ENCODE assay signal across 8 cellular contexts in the genomic region with DNA sequence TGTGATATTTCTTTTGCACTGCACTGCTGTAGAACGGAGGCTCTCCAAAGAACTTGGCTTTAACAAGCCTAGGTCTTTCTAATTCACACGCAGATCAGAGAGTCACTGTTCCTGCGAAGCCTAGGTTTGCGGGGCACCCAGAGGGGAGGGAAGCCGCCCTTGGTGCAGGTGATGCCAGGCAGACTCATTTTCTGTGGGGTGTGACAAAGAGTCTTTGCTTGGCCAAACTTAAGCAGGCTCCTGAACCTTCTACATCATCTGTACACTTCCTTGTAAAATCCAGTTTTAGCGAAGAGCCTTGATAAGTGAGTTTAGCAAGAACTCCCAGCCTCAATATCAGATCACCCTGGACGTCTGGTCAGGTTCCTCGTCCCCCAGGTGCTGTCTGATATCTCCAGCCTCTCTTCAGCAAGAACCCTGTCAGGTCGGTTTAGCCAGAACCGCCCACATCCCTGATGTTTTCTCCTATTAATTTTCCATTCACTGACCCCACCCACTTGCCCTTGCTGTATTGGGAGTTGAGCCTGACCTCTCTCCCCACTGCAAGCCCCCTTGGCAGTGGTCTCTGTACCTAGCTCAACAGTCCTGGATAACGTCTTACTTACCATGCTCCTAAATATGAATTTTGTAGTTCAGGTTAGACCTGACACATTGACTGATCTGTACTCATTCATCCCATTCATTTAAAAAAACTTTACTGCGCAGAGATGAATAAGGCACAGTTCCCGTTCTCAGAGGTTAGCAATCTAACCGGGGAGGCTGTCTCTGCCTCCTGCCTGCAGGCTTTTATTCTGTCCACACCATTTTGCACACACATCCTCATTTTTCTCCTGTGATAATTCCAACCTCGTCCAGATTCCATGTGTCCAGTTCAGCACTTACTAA. TPM values are rescaled to one million over a fixed set of nuclear protein-coding genes. Genes with fewer than 3 reads are reported as not detected.
A peak's percentile ranks its signal among the peaks of the same experiment; 100 is the strongest.
DNase-seq lines count a peak whose midpoint lies in the region; ATAC-seq, FAIRE-seq and TF ChIP-seq lines count a peak whose summit lies in the region.

No MANE protein-coding gene starts in this region.

- H4K20me1 ChIP-seq in HepG2 (ENCODE audit: insufficient read depth, low read length) (peaks cover 3% of the 10 kb centered on the region; the same call in 1 of the 2 replicates), PC-3 (ENCODE audit: low read length) (peaks cover 7% of the 10 kb centered on the region; the same call in 1 of the 2 replicates)

- H3K9me2 ChIP-seq in PC-3 (replicated peaks; ENCODE audit: low read length), result no peaks in the 10 kb centered on the region

- H3K4me3 ChIP-seq in HepG2 (replicated peaks in 1 of 3; ENCODE audit: insufficient read depth in 1 of 3, low read depth in 2 of 3, low read length in 3 of 3) (peak overlapping the region; percentile 21 to 64 (median 47); a peak in 5 of 6 replicates), right lobe of liver (no peak overlapping the region), PC-3 (ENCODE audit: low read length) (peak overlapping the region; percentile 70), epithelial cell of esophagus (ENCODE audit: low read length) (peak overlapping the region; percentile 43), prostate gland (no peak overlapping the region)

- no peak for DNase-seq in HepG2 (ENCODE audit: low spot score)
- DNase-seq in right lobe of liver, result no peak
- peak; percentile 18 for DNase-seq in PC-3
- DNase-seq in epithelial cell of esophagus (ENCODE audit: low read depth), result peak; percentile 22
- no peak for DNase-seq in prostate gland (ENCODE audit: low spot score)
- DNase-seq in HK-2 (ENCODE audit: unreplicated experiment), result no peak

- H3K4me1 ChIP-seq in HepG2 (ENCODE audit: insufficient read depth, low read length) (peaks cover 34% of the 10 kb centered on the region), right lobe of liver (peaks cover 0 to 14% (median 0%) of the 10 kb centered on the region in 4 donors), PC-3 (ENCODE audit: insufficient read depth, low read length) (peaks cover 10% of the 10 kb centered on the region), prostate gland (replicated peaks) (peaks cover 3% of the 10 kb centered on the region)

- BruUV-seq in HepG2 (replicated peaks; lab: Mats Ljungman, UMichigan) (no TSS peak), PC-3 (replicated peaks; lab: Mats Ljungman, UMichigan) (no TSS peak)

- TF ChIP-seq CTCF in HepG2 (CRISPR knock-in tag; IDR thresholded peaks at IDR 0.05) (no peak), right lobe of liver (IDR thresholded peaks at IDR 0.05) (no peak), PC-3 (conservative IDR thresholded peaks at IDR 0.05; ENCODE audit: low read depth, low read length) (no peak), epithelial cell of esophagus (IDR thresholded peaks at IDR 0.05; ENCODE audit: insufficient read depth, low read depth, low read length, missing control alignments) (no peak), prostate gland (IDR thresholded peaks at IDR 0.05) (no peak)

- H3K36me3 ChIP-seq in HepG2 (replicated peaks in 1 of 2; ENCODE audit: control insufficient read depth in 1 of 2, insufficient read depth in 2 of 2, low read length in 2 of 2) (0 out of 5 replicates have a peak, but pooled peaks cover 0 to 2% of the 10 kb centered on the region in 2 experiments), right lobe of liver (no peaks in the 10 kb centered on the region), PC-3 (ENCODE audit: low read depth, low read length) (no peaks in the 10 kb centered on the region), prostate gland (no peaks in the 10 kb centered on the region)

- H3K4me2 ChIP-seq in HepG2 (ENCODE audit: low read depth, low read length) (peak overlapping the region; percentile 97), PC-3 (ENCODE audit: low read length) (peak overlapping the region; percentile 96)

- peaks cover 6 to 25% of the 10 kb centered on the region in 2 experiments; a peak in 3 of 5 replicates for H3K27me3 ChIP-seq in HepG2 (ENCODE audit: control insufficient read depth in 1 of 2, insufficient read depth in 2 of 2, low read length in 2 of 2)
- H3K27me3 ChIP-seq in right lobe of liver, result no peaks in the 10 kb centered on the region
- no peaks in the 10 kb centered on the region for H3K27me3 ChIP-seq in PC-3 (ENCODE audit: low read length)
- no peaks in the 10 kb centered on the region for H3K27me3 ChIP-seq in prostate gland (replicated peaks; ENCODE audit: insufficient read depth)

- in situ Hi-C loops in HepG2 (cut with HindIII; ENCODE audit: extremely low pct_ligation_motif_present, low pct_unique_long_range_greater_than_20kb), result loop anchor here (10.0 kb wide), 1 partner anchor 143 kb away; no protein-coding TSS in a partner anchor

- H3K79me2 ChIP-seq in HepG2 (ENCODE audit: insufficient read depth, low read length) (peaks cover 30% of the 10 kb centered on the region), PC-3 (ENCODE audit: low read length) (peaks cover 39% of the 10 kb centered on the region)

- TF ChIP-seq EP300 in HepG2 (IDR thresholded peaks at IDR 0.05; ENCODE audit: low read depth in 2 of 2, low read length in 2 of 2) (no peak), HepG2 (CRISPR knock-in tag; IDR thresholded peaks at IDR 0.05; ENCODE audit: borderline replicate concordance) (no peak)

- ATAC-seq in HepG2 (no peak), right lobe of liver (no peak), PC-3 (no peak), HG03457 (IDR thresholded peaks at IDR 0.05; ENCODE audit: unreplicated experiment) (no peak), GM18861 (IDR thresholded peaks at IDR 0.05; ENCODE audit: unreplicated experiment) (no peak)

- H3K9ac ChIP-seq in HepG2 (ENCODE audit: insufficient read depth, low read depth, low read length) (peak overlapping the region; percentile 37; the same call in 1 of the 2 replicates), PC-3 (ENCODE audit: low read length) (peak overlapping the region; percentile 57)

- H3F3A ChIP-seq in PC-3 (ENCODE audit: low read length, unreplicated experiment), result no peaks in the 10 kb centered on the region

- H2AFZ ChIP-seq in HepG2 (ENCODE audit: low read length), result peak overlapping the region; percentile 64
- H2AFZ ChIP-seq in PC-3 (ENCODE audit: low read length), result peak overlapping the region; percentile 92

- H3K9me3 ChIP-seq in HepG2 (ENCODE audit: low read length), result no peaks in the 10 kb centered on the region
- no peaks in the 10 kb centered on the region for H3K9me3 ChIP-seq in right lobe of liver
- H3K9me3 ChIP-seq in PC-3 (ENCODE audit: low read length), result no peaks in the 10 kb centered on the region
- no peaks in the 10 kb centered on the region for H3K9me3 ChIP-seq in prostate gland

- no peak for TF ChIP-seq RAD21 in HepG2 (CRISPR knock-in tag; IDR thresholded peaks at IDR 0.05)

- FAIRE-seq in HepG2 (lab: Jason Lieb, UNC), result no peak

- CTCF ChIA-PET in HepG2 (lab: Yijun Ruan, JAX; ENCODE audit: low intra/inter-chr PET ratio, low total read pairs), result no interaction called here
- CTCF ChIA-PET in PC-3 (lab: Charles Lee), result no interaction called here

- intact Hi-C loops in HepG2 (cut with micrococcal nuclease; ENCODE audit: unreplicated experiment), result no loop called here
- intact Hi-C loops in right lobe of liver (cut with DNase I), result no loop called here
- intact Hi-C loops in PC-3 (cut with micrococcal nuclease), result loop anchor here (1.0 to 5.0 kb wide), 2 partner anchors 55 to 90 kb away; a partner anchor contains a TSS
- intact Hi-C loops in prostate gland (cut with DNase I), result loop anchor here (5.0 to 10.0 kb wide), 3 partner anchors 55 to 357 kb away; a partner anchor contains a TSS

- POLR2A ChIA-PET in HepG2 (lab: Yijun Ruan, JAX), result interaction anchor here (1.5 to 2.1 kb wide), 3 partner anchors 32 to 158 kb away, joined by 3 to 6 read pairs (median 6); no protein-coding TSS in a partner anchor
- POLR2A ChIA-PET in PC-3 (lab: Charles Lee; ENCODE audit: unreplicated experiment), result interaction anchor here (0.6 kb wide), 1 partner anchor 401 kb away, joined by 3 read pairs; no protein-coding TSS in a partner anchor

- TF ChIP-seq POLR2A in HepG2 (IDR thresholded peaks at IDR 0.05; ENCODE audit: insufficient read depth in 1 of 2, low read depth in 2 of 2, low read length in 2 of 2) (no peak), right lobe of liver (IDR thresholded peaks at IDR 0.05) (no peak), prostate gland (IDR thresholded peaks at IDR 0.05) (no peak)

- H3K27ac ChIP-seq in HepG2 (ENCODE audit: extremely low read length, insufficient read depth, low read length) (no peak overlapping the region), right lobe of liver (no peak overlapping the region), PC-3 (ENCODE audit: low read length) (no peak overlapping the region), prostate gland (peak overlapping the region in 1 of 2 donors; percentile 1)

- 10% methylated on average over 15 of the region's 15 CpGs for WGBS in HepG2 (ENCODE audit: low lambda C conversion rate)
- WGBS in right lobe of liver (ENCODE audit: insufficient coverage, low coverage, low lambda C conversion rate, missing lambda C conversion rate), result 37% methylated on average over 14 of the region's 15 CpGs
- 33% methylated on average over 15 of the region's 15 CpGs for WGBS in prostate gland

RNA-seq across cellular contexts. Expression of a gene that starts 0.9 kb away (rescaled TPM):
- total RNA-seq in HepG2 (2016; rRNA removed; fragmentation: Illumina TruSeq; extraction: Trizol), result 28.7 and 32.2 TPM in 2 replicates
- total RNA-seq in HepG2 (2016; cell fraction: cytosol; rRNA removed; fragmentation: Illumina TruSeq; extraction: Trizol; ENCODE audit: low read depth), result 64.3 and 65.0 TPM in 2 replicates
- 24.0 and 31.6 TPM in 2 replicates for total RNA-seq in HepG2 (2016; cell fraction: insoluble cytoplasmic fraction; rRNA removed; fragmentation: Illumina TruSeq; extraction: Trizol)
- 72.1 and 78.0 TPM in 2 replicates for total RNA-seq in HepG2 (2016; cell fraction: membrane; rRNA removed; fragmentation: Illumina TruSeq; extraction: Trizol)
- total RNA-seq in HepG2 (2016; cell fraction: nucleus; rRNA removed; fragmentation: Illumina TruSeq; extraction: Trizol), result 18.2 and 19.5 TPM in 2 replicates
- polyA plus RNA-seq in HepG2 (2011; rRNA removed), result 30.2 and 34.1 TPM in 2 replicates
- 21.2 and 27.8 TPM in 2 replicates for polyA plus RNA-seq in HepG2 (2011; cell fraction: cytosol; rRNA removed)
- 62.0 and 64.4 TPM in 2 replicates for polyA plus RNA-seq in HepG2 (2011; cell fraction: nucleus; rRNA removed)
- polyA plus RNA-seq in HepG2 (2012), result 11.8 and 12.0 TPM in 2 replicates
- 61.3 and 64.0 TPM in 2 replicates for polyA plus RNA-seq in HepG2 (2016; cell fraction: cytosol; fragmentation: Illumina TruSeq; extraction: Trizol; ENCODE audit: low read depth)
- polyA plus RNA-seq in HepG2 (2016; cell fraction: insoluble cytoplasmic fraction; fragmentation: Illumina TruSeq; extraction: Trizol; ENCODE audit: low read depth), result 30.7 and 32.1 TPM in 2 replicates
- 65.3 TPM in 2 replicates for polyA plus RNA-seq in HepG2 (2016; cell fraction: membrane; fragmentation: Illumina TruSeq; extraction: Trizol; ENCODE audit: low read depth)
- polyA plus RNA-seq in HepG2 (2016; cell fraction: nucleus; fragmentation: Illumina TruSeq; extraction: Trizol; ENCODE audit: insufficient read depth, low read depth), result 36.3 and 39.7 TPM in 2 replicates
- polyA minus RNA-seq in HepG2 (2011; rRNA and poly(A)+ RNA removed; ENCODE audit: low replicate concordance), result 13.4 and 58.0 TPM in 2 replicates
- 6.0 and 8.0 TPM in 2 replicates for polyA minus RNA-seq in HepG2 (2011; cell fraction: cytosol; rRNA and poly(A)+ RNA removed)
- polyA minus RNA-seq in HepG2 (2011; cell fraction: nucleus; rRNA and poly(A)+ RNA removed), result 11.2 and 18.6 TPM in 2 replicates
- 10 to 100 TPM; 15.2 to 27.0 (median 16.5) TPM for total RNA-seq in right lobe of liver
- 65.9 and 77.3 TPM in 2 replicates for total RNA-seq in PC-3 (2014; rRNA removed)
- total RNA-seq in prostate gland, result 10 to 100 TPM; 53.7 to 59.1 TPM

RNA-seq across cellular contexts. Expression of a gene that starts 54.7 kb away (rescaled TPM):
- total RNA-seq in HepG2 (2016; rRNA removed; fragmentation: Illumina TruSeq; extraction: Trizol) (10.2 and 12.4 TPM in 2 replicates), right lobe of liver (10 to 100 TPM in 3 of 6 experiments, 1 to 10 TPM in 3; 5.2 to 16.1 (median 10.4) TPM), PC-3 (2014; rRNA removed) (16.4 and 32.0 TPM in 2 replicates), prostate gland (10 to 100 TPM; 28.3 to 86.6 TPM)
- total RNA-seq in HepG2 (2016; cell fraction: cytosol; rRNA removed; fragmentation: Illumina TruSeq; extraction: Trizol; ENCODE audit: low read depth), result 177 and 181 TPM in 2 replicates
- total RNA-seq in HepG2 (2016; cell fraction: insoluble cytoplasmic fraction; rRNA removed; fragmentation: Illumina TruSeq; extraction: Trizol), result 8.9 and 16.6 TPM in 2 replicates
- 41.6 and 42.6 TPM in 2 replicates for total RNA-seq in HepG2 (2016; cell fraction: membrane; rRNA removed; fragmentation: Illumina TruSeq; extraction: Trizol)
- total RNA-seq in HepG2 (2016; cell fraction: nucleus; rRNA removed; fragmentation: Illumina TruSeq; extraction: Trizol), result 13.3 and 18.1 TPM in 2 replicates
- polyA plus RNA-seq in HepG2 (2011; rRNA removed), result 3.8 and 4.1 TPM in 2 replicates
- 4.6 and 6.9 TPM in 2 replicates for polyA plus RNA-seq in HepG2 (2011; cell fraction: cytosol; rRNA removed)
- polyA plus RNA-seq in HepG2 (2011; cell fraction: nucleus; rRNA removed), result 5.7 and 6.6 TPM in 2 replicates
- polyA plus RNA-seq in HepG2 (2012), result 6.8 and 8.3 TPM in 2 replicates
- 0.67 and 0.97 TPM in 2 replicates for polyA plus RNA-seq in HepG2 (2016; cell fraction: cytosol; fragmentation: Illumina TruSeq; extraction: Trizol; ENCODE audit: low read depth)
- 8.6 and 9.1 TPM in 2 replicates for polyA plus RNA-seq in HepG2 (2016; cell fraction: insoluble cytoplasmic fraction; fragmentation: Illumina TruSeq; extraction: Trizol; ENCODE audit: low read depth)
- 2.4 and 2.5 TPM in 2 replicates for polyA plus RNA-seq in HepG2 (2016; cell fraction: membrane; fragmentation: Illumina TruSeq; extraction: Trizol; ENCODE audit: low read depth)
- polyA plus RNA-seq in HepG2 (2016; cell fraction: nucleus; fragmentation: Illumina TruSeq; extraction: Trizol; ENCODE audit: insufficient read depth, low read depth), result 13.6 and 16.2 TPM in 2 replicates
- 13.5 and 58.6 TPM in 2 replicates for polyA minus RNA-seq in HepG2 (2011; rRNA and poly(A)+ RNA removed; ENCODE audit: low replicate concordance)
- 18.0 and 25.6 TPM in 2 replicates for polyA minus RNA-seq in HepG2 (2011; cell fraction: cytosol; rRNA and poly(A)+ RNA removed)
- polyA minus RNA-seq in HepG2 (2011; cell fraction: nucleus; rRNA and poly(A)+ RNA removed), result 10.9 and 12.2 TPM in 2 replicates

Comparison
In these comparisons a context has a peak if more than half of its experiments do, and no peak if none do; other contexts are left out.
1. H3K4me3 ChIP-seq: peak in HepG2 (3 of 3), PC-3 (single experiment) and epithelial cell of esophagus (single experiment); none in right lobe of liver (0 of 3) and prostate gland (0 of 2).
2. DNase-seq: peak in PC-3 (single experiment) and epithelial cell of esophagus (single experiment); none in HepG2 (single experiment), right lobe of liver (0 of 3), prostate gland (single experiment) and HK-2 (single experiment).
3. intact Hi-C loops: an anchor here in PC-3 (1.0 to 5.0 kb wide) and prostate gland (5.0 to 10.0 kb wide); none called in HepG2 and right lobe of liver.